In genomic region chr2:44230378-44230777, GRCh38 we compare ENCODE assay signal across 1 cellular context.
TF ChIP-seq lines count a peak whose summit lies in the region.

No MANE protein-coding gene starts in this region.

TF ChIP-seq in WTC11, 78 proteins besides CTCF, POLR2A, EP300 and RAD21 (continued from another document):
- TF ChIP-seq ZNF532 (CRISPR knock-in tag; IDR thresholded peaks at IDR 0.05; ENCODE audit: borderline replicate concordance) = no peak
- TF ChIP-seq NR3C1 (CRISPR knock-in tag; conservative IDR thresholded peaks at IDR 0.05; ENCODE audit: low read depth) = no peak
- TF ChIP-seq ATF3 (CRISPR knock-in tag; conservative IDR thresholded peaks at IDR 0.05) = no peak
- no peak for TF ChIP-seq KAT7 (CRISPR knock-in tag; IDR thresholded peaks at IDR 0.05; ENCODE audit: borderline replicate concordance)
- no peak for TF ChIP-seq TEAD4 (CRISPR knock-in tag; IDR thresholded peaks at IDR 0.05)
- no peak for TF ChIP-seq GABPB1 (CRISPR knock-in tag; IDR thresholded peaks at IDR 0.05)
- no peak for TF ChIP-seq ZBTB21 (CRISPR knock-in tag; IDR thresholded peaks at IDR 0.05; ENCODE audit: borderline replicate concordance)
- TF ChIP-seq CREM (CRISPR knock-in tag; IDR thresholded peaks at IDR 0.05) = no peak
TF ChIP-seq in WTC11: peak in this region for 0.
